1 cellular context compared by ENCODE assay signal in genomic region chr19:38250821-38251563, GRCh38.
TF ChIP-seq lines count a peak whose summit lies in the region.

No MANE protein-coding gene starts in this region.

TF ChIP-seq in HepG2, 621 proteins besides CTCF, POLR2A, EP300 and RAD21 (continued from another document and continues in another):
- no peak for TF ChIP-seq KIAA2018 (CRISPR knock-in tag; IDR thresholded peaks at IDR 0.05; ENCODE audit: borderline replicate concordance)
- peak; percentile 95 for TF ChIP-seq ZNF281 (CRISPR knock-in tag; IDR thresholded peaks at IDR 0.05; ENCODE audit: borderline replicate concordance)
- TF ChIP-seq MAX (IDR thresholded peaks at IDR 0.05), result peak; percentile 44; the same call in 1 of the 2 replicates
- no peak for TF ChIP-seq REXO4 (CRISPR knock-in tag; IDR thresholded peaks at IDR 0.05; ENCODE audit: borderline replicate concordance)
- TF ChIP-seq THAP11 (CRISPR knock-in tag; IDR thresholded peaks at IDR 0.05), result 0 out of 2 replicates have a peak, but pooled peaks have one; percentile 23
- TF ChIP-seq CEBPB (IDR thresholded peaks at IDR 0.05; ENCODE audit: borderline replicate concordance, low read depth, low read length), result no peak
- TF ChIP-seq ARNTL (CRISPR knock-in tag; IDR thresholded peaks at IDR 0.05), result peak; percentile 27; the same call in 1 of the 2 replicates
- no peak for TF ChIP-seq ZBTB3 (CRISPR knock-in tag; IDR thresholded peaks at IDR 0.05; ENCODE audit: borderline replicate concordance, low read depth)
- TF ChIP-seq ZBTB7B (CRISPR knock-in tag; IDR thresholded peaks at IDR 0.05), result no peak
- TF ChIP-seq ZNF660 (CRISPR knock-in tag; IDR thresholded peaks at IDR 0.05; ENCODE audit: borderline replicate concordance, low read depth), result no peak
- no peak for TF ChIP-seq ZNF576 (CRISPR knock-in tag; IDR thresholded peaks at IDR 0.05)
- TF ChIP-seq PHF21A (CRISPR knock-in tag; IDR thresholded peaks at IDR 0.05), result peak; percentile 70
- no peak for TF ChIP-seq DNMT3B (CRISPR knock-in tag; conservative IDR thresholded peaks at IDR 0.05)
- TF ChIP-seq ATAD3A (CRISPR knock-in tag; IDR thresholded peaks at IDR 0.05), result no peak
- TF ChIP-seq MBNL3 (CRISPR knock-in tag; conservative IDR thresholded peaks at IDR 0.05), result no peak
- no peak for TF ChIP-seq FOXP4 (CRISPR knock-in tag; IDR thresholded peaks at IDR 0.05)
- no peak for TF ChIP-seq MTF2 (CRISPR knock-in tag; IDR thresholded peaks at IDR 0.05; ENCODE audit: borderline replicate concordance)
- no peak for TF ChIP-seq ZNF615 (CRISPR knock-in tag; IDR thresholded peaks at IDR 0.05; ENCODE audit: borderline replicate concordance)
- peak; percentile 70 for TF ChIP-seq SKIL (CRISPR knock-in tag; IDR thresholded peaks at IDR 0.05; ENCODE audit: borderline replicate concordance)
- TF ChIP-seq MLX (CRISPR knock-in tag; IDR thresholded peaks at IDR 0.05), result peak; percentile 73; the same call in 1 of the 2 replicates
- no peak for TF ChIP-seq KAT7 (CRISPR knock-in tag; IDR thresholded peaks at IDR 0.05; ENCODE audit: borderline replicate concordance)
- TF ChIP-seq STAT6 (CRISPR knock-in tag; IDR thresholded peaks at IDR 0.05; ENCODE audit: borderline replicate concordance), result no peak
- peak; percentile 49; the same call in 1 of the 2 replicates for TF ChIP-seq MTA1 (CRISPR knock-in tag; IDR thresholded peaks at IDR 0.05; ENCODE audit: borderline replicate concordance)
- no peak for TF ChIP-seq ZC3H13 (CRISPR knock-in tag; IDR thresholded peaks at IDR 0.05)
- TF ChIP-seq TERF1 (CRISPR knock-in tag; IDR thresholded peaks at IDR 0.05), result no peak
- no peak for TF ChIP-seq ZBTB2 (CRISPR knock-in tag; IDR thresholded peaks at IDR 0.05; ENCODE audit: low read depth)
- TF ChIP-seq THAP7 (CRISPR knock-in tag; IDR thresholded peaks at IDR 0.05), result no peak
